27 cellular contexts compared by ENCODE assay signal in the genomic region with DNA sequence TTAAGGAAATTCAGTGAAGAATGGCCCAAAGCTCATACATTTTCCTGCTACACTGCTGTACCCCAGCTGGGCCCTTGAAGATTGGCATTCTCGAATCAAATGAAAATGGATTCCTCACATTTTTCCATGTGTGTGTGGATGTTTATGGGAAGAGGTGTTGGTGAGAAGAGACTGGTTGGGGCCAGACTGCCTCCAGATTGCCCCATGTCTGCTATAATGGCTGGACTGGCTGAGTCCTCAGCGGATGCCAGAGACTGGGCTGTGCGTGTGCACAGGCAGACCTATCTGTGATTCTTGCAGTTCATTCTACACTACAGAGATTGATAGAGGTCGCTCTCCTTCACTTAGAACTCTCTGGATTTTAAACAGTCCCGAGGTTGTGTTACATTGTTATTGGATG.
A peak's percentile ranks its signal among the peaks of the same experiment; 100 is the strongest.
DNase-seq lines count a peak whose midpoint lies in the region; ATAC-seq and TF ChIP-seq lines count a peak whose summit lies in the region.
"Had no signal": no experiment of that assay in that cellular context is flagged by ENCODE, and none has a peak within 500 bp of the region (broad histone marks: within the 10 kb centered on the region; RNA-seq: fewer than 3 reads in every experiment).

No MANE protein-coding gene starts in this region.

- H2AFZ ChIP-seq in GM23338 (peak overlapping the region; percentile 49; the same call in 1 of the 2 replicates), fibroblast of lung (ENCODE audit: low read length) (peak overlapping the region; percentile 28), neuronal stem cell (ENCODE audit: low read length) (peak overlapping the region; percentile 72)
- H2AFZ ChIP-seq: PC-9 had no signal

- no peak overlapping the region for H2BK120ac ChIP-seq in neuronal stem cell (ENCODE audit: low read depth, low read length)

- no peak overlapping the region for H3K4ac ChIP-seq in neuronal stem cell (ENCODE audit: low read length)

- H3K4me3 ChIP-seq in AG04450 (ENCODE audit: low read depth, low read length) (no peak overlapping the region), GM23338 (no peak overlapping the region), fibroblast of lung (replicated peaks in 1 of 4; ENCODE audit: control extremely low read depth in 1 of 4, insufficient read depth in 1 of 4, low read depth in 3 of 4, low read length in 4 of 4) (no peak overlapping the region), neuronal stem cell (ENCODE audit: low read length in 2 of 2) (no peak overlapping the region)
- H3K4me3 ChIP-seq: BLaER1 treated with 17β-estradiol and CSF1 and Interleukin-3, amounts not matched to agents 10 nM and 100 nM; GM12878; PC-9 had no signal

- H3K27ac ChIP-seq in AG04450 (ENCODE audit: low read depth, low read length) (peak overlapping the region; percentile 24), GM23338 (ENCODE audit: low read depth) (no peak overlapping the region), fibroblast of lung (ENCODE audit: insufficient read depth, low read length) (peak overlapping the region; percentile 8), neuronal stem cell (replicated peaks; ENCODE audit: low read length) (no peak overlapping the region)
- H3K27ac ChIP-seq: 22Rv1; BLaER1 treated with 17β-estradiol and CSF1 and Interleukin-3, amounts not matched to agents 10 nM and 100 nM; PC-9 had no signal

- H3K36me3 ChIP-seq in GM23338 (ENCODE audit: insufficient read depth) = no peaks in the 10 kb centered on the region
- H3K36me3 ChIP-seq in fibroblast of lung (ENCODE audit: control insufficient read depth, insufficient read depth, low read length) = no peaks in the 10 kb centered on the region
- no peaks in the 10 kb centered on the region for H3K36me3 ChIP-seq in neuronal stem cell (replicated peaks in 1 of 2; ENCODE audit: control insufficient read depth in 2 of 2, insufficient read depth in 2 of 2, low read length in 2 of 2)
- H3K36me3 ChIP-seq: BLaER1 treated with 17β-estradiol and CSF1 and Interleukin-3, amounts not matched to agents 10 nM and 100 nM had no signal

- H4K20me1 ChIP-seq in GM23338 (replicated peaks; ENCODE audit: insufficient read depth) = no peaks in the 10 kb centered on the region
- no peaks in the 10 kb centered on the region for H4K20me1 ChIP-seq in fibroblast of lung (ENCODE audit: control insufficient read depth, extremely low read depth, insufficient read depth, low read length)
- H4K20me1 ChIP-seq: BLaER1 treated with 17β-estradiol and CSF1 and Interleukin-3, amounts not matched to agents 10 nM and 100 nM had no signal

- H4K91ac ChIP-seq in neuronal stem cell (ENCODE audit: low read depth, low read length, poor library complexity) = no peak overlapping the region

- no peak overlapping the region for H2BK5ac ChIP-seq in neuronal stem cell (ENCODE audit: low read length)

- no peak overlapping the region for H3K4me3 Mint-ChIP-seq in GM23338
- H3K4me3 Mint-ChIP-seq: CD4-positive, alpha-beta T cell had no signal

- H3K79me2 ChIP-seq in GM23338 (replicated peaks; ENCODE audit: insufficient read depth) (no peaks in the 10 kb centered on the region), fibroblast of lung (ENCODE audit: control insufficient read depth, insufficient read depth, low read length) (no peaks in the 10 kb centered on the region)

- H3F3A ChIP-seq in GM23338 (replicated peaks; ENCODE audit: low read depth) = no peaks in the 10 kb centered on the region

- no peaks in the 10 kb centered on the region for H3K36me3 Mint-ChIP-seq in GM23338 (ENCODE audit: low read depth)

- peaks cover 7% of the 10 kb centered on the region; the same call in 1 of the 2 replicates for H3K4me1 ChIP-seq in GM23338 (ENCODE audit: insufficient read depth)
- peaks cover 9% of the 10 kb centered on the region for H3K4me1 ChIP-seq in fibroblast of lung (ENCODE audit: control insufficient read depth, extremely low read depth, insufficient read depth, low read length)
- H3K4me1 ChIP-seq in neuronal stem cell (ENCODE audit: control insufficient read depth in 2 of 2, insufficient read depth in 1 of 2, low read depth in 1 of 2, low read length in 2 of 2) = peaks cover 0 to 1% of the 10 kb centered on the region in 2 donors

- H3K9me2 ChIP-seq in GM23338 (ENCODE audit: insufficient read depth) = peaks cover 3% of the 10 kb centered on the region; the same call in 1 of the 2 replicates

- 0 out of 3 replicates have a peak, but pooled peaks cover under 1% of the 10 kb centered on the region for H3K9me3 Mint-ChIP-seq in GM23338
- H3K9me3 Mint-ChIP-seq: CD4-positive, alpha-beta T cell had no signal

- H4K8ac ChIP-seq in neuronal stem cell (ENCODE audit: low read depth, low read length) = no peak overlapping the region

- CTCF ChIA-PET in AG04450 (lab: Charles Lee) = no interaction called here

- no peak overlapping the region for H2AK5ac ChIP-seq in neuronal stem cell (ENCODE audit: low read depth, low read length)

- H3K79me1 ChIP-seq in neuronal stem cell (ENCODE audit: low read depth, low read length) = no peaks in the 10 kb centered on the region

- H3K14ac ChIP-seq in neuronal stem cell (ENCODE audit: low read length) = no peak overlapping the region

- H2BK15ac ChIP-seq in neuronal stem cell (ENCODE audit: low read length) = no peak overlapping the region

- peaks cover 2% of the 10 kb centered on the region for H3K27me3 Mint-ChIP-seq in GM23338 (ENCODE audit: insufficient read depth, low read depth, poor library complexity)
- H3K27me3 Mint-ChIP-seq: CD4-positive, alpha-beta T cell had no signal

- no peak overlapping the region for H3K27ac Mint-ChIP-seq in GM23338
- H3K27ac Mint-ChIP-seq: CD4-positive, alpha-beta T cell had no signal

- ATAC-seq in GM23338 (no peak), GM21447 (IDR thresholded peaks at IDR 0.05; ENCODE audit: unreplicated experiment) (no peak), HG03354 (IDR thresholded peaks at IDR 0.05; ENCODE audit: poor library complexity, severe bottlenecking, unreplicated experiment) (no peak)
- ATAC-seq: GM12878, HCT116 had no signal

- peaks cover 29% of the 10 kb centered on the region for H3K4me1 Mint-ChIP-seq in GM23338

- WGBS in neuronal stem cell (ENCODE audit: extremely low coverage in 2 of 2, insufficient read length in 2 of 2, insufficient replicate concordance in 1 of 2), 2 donors = no CpG with 5 or more reads among the region's 5 CpGs

- H3K18ac ChIP-seq in neuronal stem cell (ENCODE audit: low read length) = no peak overlapping the region

- H3K9ac ChIP-seq in fibroblast of lung (ENCODE audit: insufficient read depth, low read length) (no peak overlapping the region), neuronal stem cell (ENCODE audit: low read depth, low read length, poor library complexity) (no peak overlapping the region)
- H3K9ac ChIP-seq: BLaER1 treated with 17β-estradiol and CSF1 and Interleukin-3, amounts not matched to agents 10 nM and 100 nM had no signal

- DNase-seq in AG04450 (ENCODE audit: low read depth, low spot score) (peak; percentile 43), GM23338 (ENCODE audit: low spot score) (peak; percentile 3), fibroblast of lung (ENCODE audit: low read depth in 2 of 2) (peak in 1 of 2 donors; percentile 45), neuronal stem cell (ENCODE audit: low spot score) (no peak), NCI-H2081 treated with DMSO at 0.1 percent for 48 hours (lab: John Stamatoyannopoulos, UW) (no peak), NOMO-1 treated with dmso at 0.1 percent for 144 hours (lab: John Stamatoyannopoulos, UW; ENCODE audit: unreplicated experiment) (no peak)
- DNase-seq: CD4-positive, alpha-beta T cell; DMS53; GDM1; KBM-7; MV-4-11; NCI-H1105; NCI-H146; NCI-H2029; NCI-H446 treated with DMSO at 0.1 percent for 48 hours; NCI-H526; NCI-H82; NK-92 treated with Interleukin-12 subunit alpha and Interleukin-12 subunit beta, amount 100 ng/mL, for 24 hours; PC-9; Right ventricle myocardium superior; RPMI8226 had no signal

- H3K9me3 ChIP-seq in AG04450 (ENCODE audit: control insufficient read depth, insufficient read depth, low read length) (no peaks in the 10 kb centered on the region), fibroblast of lung (ENCODE audit: control insufficient read depth, insufficient read depth, low read depth, low read length) (no peaks in the 10 kb centered on the region), neuronal stem cell (replicated peaks in 1 of 2; ENCODE audit: control insufficient read depth in 2 of 2, insufficient read depth in 1 of 2, low read depth in 1 of 2, low read length in 2 of 2) (no peaks in the 10 kb centered on the region)
- H3K9me3 ChIP-seq: BLaER1 treated with 17β-estradiol and CSF1 and Interleukin-3, amounts not matched to agents 10 nM and 100 nM had no signal

- TF ChIP-seq CTCF in AG04450 (IDR thresholded peaks at IDR 0.05; ENCODE audit: low read depth, low read length) (no peak), GM23338 (conservative IDR thresholded peaks at IDR 0.05; ENCODE audit: low read depth in 2 of 2) (no peak), fibroblast of lung (conservative IDR thresholded peaks at IDR 0.05 in 1 of 2, IDR thresholded peaks at IDR 0.05 in 1 of 2; ENCODE audit: low read depth in 1 of 2, low read length in 2 of 2) (no peak)

- no peak overlapping the region for H2BK12ac ChIP-seq in neuronal stem cell (ENCODE audit: low read length)

- no peak overlapping the region for H3K23ac ChIP-seq in neuronal stem cell (ENCODE audit: low read depth, low read length, poor library complexity)

- POLR2A ChIA-PET in AG04450 (lab: Yijun Ruan, JAX) = interaction anchor here (1.0 kb wide), 3 partner anchors 13 to 48 kb away, joined by 3 to 5 read pairs (median 5); no protein-coding TSS in a partner anchor

- no peak overlapping the region for H3K4me2 ChIP-seq in GM23338
- peak overlapping the region; percentile 3 for H3K4me2 ChIP-seq in fibroblast of lung (ENCODE audit: extremely low read depth, insufficient read depth, low read length)
- no peak overlapping the region for H3K4me2 ChIP-seq in neuronal stem cell (ENCODE audit: insufficient read depth, low read length, poor library complexity, severe bottlenecking)
- H3K4me2 ChIP-seq: BLaER1 treated with 17β-estradiol and CSF1 and Interleukin-3, amounts not matched to agents 10 nM and 100 nM; PC-9 had no signal

- H3K27me3 ChIP-seq in AG04450 (ENCODE audit: control insufficient read depth, insufficient read depth, low read length) = no peaks in the 10 kb centered on the region
- no peaks in the 10 kb centered on the region for H3K27me3 ChIP-seq in GM23338 (ENCODE audit: insufficient read depth)
- H3K27me3 ChIP-seq in fibroblast of lung (ENCODE audit: control insufficient read depth, insufficient read depth, low read length) = no peaks in the 10 kb centered on the region
- H3K27me3 ChIP-seq in neuronal stem cell (ENCODE audit: control insufficient read depth in 3 of 3, insufficient read depth in 3 of 3, low read depth in 1 of 3, low read length in 3 of 3) = no peaks in the 10 kb centered on the region

TF ChIP-seq in GM23338, 12 proteins besides CTCF, POLR2A, EP300 and RAD21:
- no peak for TF ChIP-seq CREB1 (CRISPR knock-in tag; IDR thresholded peaks at IDR 0.05; ENCODE audit: low read depth)
TF ChIP-seq in GM23338: peak in this region for 0.

Comparison
In these comparisons a context has a peak if more than half of its experiments do, and no peak if none do; other contexts are left out.
1. DNase-seq: peak in AG04450 (single experiment) and GM23338 (single experiment); none in neuronal stem cell (single experiment), NCI-H2081 treated with DMSO at 0.1 percent for 48 hours (single experiment) and NOMO-1 treated with dmso at 0.1 percent for 144 hours (single experiment).
2. H3K27ac ChIP-seq: peak in AG04450 (single experiment) and fibroblast of lung (single experiment); none in GM23338 (single experiment) and neuronal stem cell (single experiment).
3. Peak in every context shown above with its lines, with median percentiles within 50 percentile points of each other: H2AFZ ChIP-seq.